Comparison of ENCODE assay signal across 8 cellular contexts in the genomic region with DNA sequence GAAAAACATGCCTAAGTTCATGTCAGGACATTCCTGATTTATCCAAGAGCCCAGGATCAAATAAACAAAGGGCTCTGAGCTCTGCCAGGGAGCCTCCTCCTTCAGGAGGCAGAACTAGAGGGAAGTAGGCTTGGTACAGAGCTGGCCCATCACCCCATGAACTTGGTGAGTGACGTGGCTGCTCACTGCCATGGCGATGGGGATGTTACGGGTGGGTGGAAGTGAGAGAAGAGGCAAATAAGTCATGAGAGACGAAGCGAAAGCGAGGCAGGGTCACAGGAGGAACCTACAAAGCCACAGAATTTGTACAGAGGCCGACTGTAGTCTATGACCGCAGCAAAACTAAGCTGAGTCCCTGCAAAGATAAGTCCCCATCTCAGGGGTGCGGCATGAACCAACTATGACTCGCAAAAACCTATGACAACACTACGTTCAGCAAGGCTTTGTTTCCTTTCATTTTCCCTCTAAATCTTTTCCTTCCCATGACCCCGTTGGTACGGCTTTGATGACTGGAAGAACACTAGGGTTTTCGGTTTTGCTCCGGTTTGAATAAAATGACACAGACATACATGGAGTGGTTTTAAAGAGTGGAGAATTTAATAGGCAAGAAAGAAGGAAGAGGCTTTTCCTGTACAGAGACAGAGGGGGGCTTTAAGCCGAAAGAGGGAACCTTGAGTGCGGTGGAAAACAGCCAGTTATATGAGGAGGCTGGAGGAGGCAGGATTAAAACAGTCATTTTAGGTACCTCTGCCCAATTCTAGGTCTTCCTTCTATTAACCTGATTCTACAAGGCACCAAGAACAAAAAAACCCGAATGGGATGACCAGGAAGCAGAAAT.
DNase-seq lines count a peak whose midpoint lies in the region; ATAC-seq and TF ChIP-seq lines count a peak whose summit lies in the region.

No MANE protein-coding gene starts in this region.

- DNase-seq in CD4-positive, alpha-beta memory T cell, result peak; percentile 82 to 96 (median 89)
- DNase-seq in LHCN-M2 (ENCODE audit: low read depth) (peak; percentile 82), fibroblast of gingiva (ENCODE audit: low read depth) (peak; percentile 95), psoas muscle (peak; percentile 61 to 82), uterus (peak; percentile 50 to 66), WTC11 (ENCODE audit: low spot score) (no peak)
- DNase-seq in activated CD8-positive, alpha-beta memory T cell treated with anti-CD3 and anti-CD28 coated beads, Interleukin-2, amount 50 U/mL, for 1 hour (ENCODE audit: extremely low read depth), result peak; percentile 77

- ATAC-seq in GM21515 (IDR thresholded peaks at IDR 0.05; ENCODE audit: unreplicated experiment) (peak; percentile 67), psoas muscle (no peak), WTC11 (no peak)

- TF ChIP-seq CTCF in psoas muscle (IDR thresholded peaks at IDR 0.05), result no peak
- no peak for TF ChIP-seq CTCF in uterus (IDR thresholded peaks at IDR 0.05)
- TF ChIP-seq CTCF in WTC11 (IDR thresholded peaks at IDR 0.05), result no peak

- intact Hi-C loops in CD4-positive, alpha-beta memory T cell (cut with micrococcal nuclease), result loop anchor here (1.0 to 10.0 kb wide), 4 partner anchors 38 to 419 kb away; a partner anchor contains a TSS
- intact Hi-C loops in psoas muscle (cut with DNase I), result loop anchor here in 1 of 2 donors (2.0 kb wide), 1 partner anchor 139 kb away; no protein-coding TSS in a partner anchor
- intact Hi-C loops in uterus (cut with DNase I; ENCODE audit: low total_unique reads), result loop anchor here (5.0 kb wide), 1 partner anchor 41 kb away; no protein-coding TSS in a partner anchor

- peak overlapping the region; percentile 42 to 43 for H3K4me3 ChIP-seq in CD4-positive, alpha-beta memory T cell (ENCODE audit: low read length in 2 of 2)
- peak overlapping the region; percentile 83 for H3K4me3 ChIP-seq in psoas muscle
- peak overlapping the region; percentile 22 to 25 for H3K4me3 ChIP-seq in uterus

- H3K36me3 ChIP-seq in CD4-positive, alpha-beta memory T cell (ENCODE audit: insufficient read depth, low read length), result no peaks in the 10 kb centered on the region
- H3K36me3 ChIP-seq in psoas muscle (ENCODE audit: insufficient read depth in 1 of 2, low read depth in 1 of 2) (no peaks in the 10 kb centered on the region), uterus (no peaks in the 10 kb centered on the region)

- peaks cover 93% of the 10 kb centered on the region for H3K4me1 ChIP-seq in CD4-positive, alpha-beta memory T cell (ENCODE audit: insufficient read depth, low read length)
- H3K4me1 ChIP-seq in psoas muscle (peaks cover 66% of the 10 kb centered on the region), uterus (peaks cover 16 to 20% of the 10 kb centered on the region in 2 donors)

- H3K36me3 Mint-ChIP-seq in CD4-positive, alpha-beta memory T cell, result peaks cover 8 to 26% of the 10 kb centered on the region in 2 donors
- no peaks in the 10 kb centered on the region for H3K36me3 Mint-ChIP-seq in WTC11

- H3K27me3 Mint-ChIP-seq in CD4-positive, alpha-beta memory T cell, result peaks cover 2 to 4% of the 10 kb centered on the region in 2 donors
- no peaks in the 10 kb centered on the region for H3K27me3 Mint-ChIP-seq in WTC11 (ENCODE audit: low read depth)

- H3K9me3 ChIP-seq in CD4-positive, alpha-beta memory T cell (ENCODE audit: control insufficient read depth in 1 of 2, low read length in 2 of 2), result no peaks in the 10 kb centered on the region
- H3K9me3 ChIP-seq in psoas muscle (no peaks in the 10 kb centered on the region), uterus (no peaks in the 10 kb centered on the region)

- POLR2A ChIA-PET in CD4-positive, alpha-beta memory T cell (lab: Charles Lee; ENCODE audit: partially characterized antibody), result interaction anchor here (1.0 to 17.7 kb wide), 9 partner anchors 8 to 137 kb away, joined by 3 to 374 read pairs (median 5); no protein-coding TSS in a partner anchor
- POLR2A ChIA-PET in WTC11 (lab: Charles Lee), result no interaction called here

- H3K27ac ChIP-seq in CD4-positive, alpha-beta memory T cell (ENCODE audit: low read depth, low read length), result peak overlapping the region; percentile 86
- H3K27ac ChIP-seq in psoas muscle (peak overlapping the region; percentile 100), uterus (peak overlapping the region; percentile 95 to 97)

- CTCF ChIA-PET in CD4-positive, alpha-beta memory T cell (lab: Charles Lee; ENCODE audit: partially characterized antibody), result interaction anchor here (1.0 to 15.6 kb wide), 8 partner anchors 9 to 139 kb away, joined by 3 to 494 read pairs (median 9); no protein-coding TSS in a partner anchor
- CTCF ChIA-PET in WTC11 (lab: Charles Lee), result interaction anchor here (1.3 to 4.1 kb wide), 3 partner anchors 14 to 137 kb away, joined by 3 to 18 read pairs (median 4); no protein-coding TSS in a partner anchor

- H3K4me1 Mint-ChIP-seq in CD4-positive, alpha-beta memory T cell, result peaks cover 69 to 95% (median 84%) of the 10 kb centered on the region in 4 donors
- H3K4me1 Mint-ChIP-seq in WTC11, result peaks cover 22% of the 10 kb centered on the region

- peak in 1 of 2 donors; percentile 12 for TF ChIP-seq POLR2A in uterus (IDR thresholded peaks at IDR 0.05)

- peaks cover 0 to 5% (median under 1%) of the 10 kb centered on the region in 8 donors for H3K9me3 Mint-ChIP-seq in CD4-positive, alpha-beta memory T cell
- H3K9me3 Mint-ChIP-seq in WTC11, result no peaks in the 10 kb centered on the region

- WGBS in psoas muscle, 3 donors, result 48 to 77% (median 54%) methylated on average over 18 of the region's 18 CpGs

- H3K4me3 Mint-ChIP-seq in CD4-positive, alpha-beta memory T cell, result peak overlapping the region; percentile 81 to 98 (median 92)
- no peak overlapping the region for H3K4me3 Mint-ChIP-seq in WTC11

- no peaks in the 10 kb centered on the region for H3K27me3 ChIP-seq in CD4-positive, alpha-beta memory T cell (ENCODE audit: insufficient read depth, low read length)
- H3K27me3 ChIP-seq in psoas muscle (ENCODE audit: insufficient read depth in 3 of 3, low read length in 2 of 3) (no peaks in the 10 kb centered on the region), uterus (no peaks in the 10 kb centered on the region)

- H3K27ac Mint-ChIP-seq in CD4-positive, alpha-beta memory T cell, result peak overlapping the region; percentile 95 to 100 (median 99)
- no peak overlapping the region for H3K27ac Mint-ChIP-seq in WTC11

TF ChIP-seq in WTC11, 78 proteins besides CTCF, POLR2A, EP300 and RAD21:
- TF ChIP-seq GABPB1 (CRISPR knock-in tag; IDR thresholded peaks at IDR 0.05) (no peak), ESRRA (CRISPR knock-in tag; IDR thresholded peaks at IDR 0.05; ENCODE audit: borderline replicate concordance) (no peak), KAT7 (CRISPR knock-in tag; IDR thresholded peaks at IDR 0.05; ENCODE audit: borderline replicate concordance) (no peak), RELA (CRISPR knock-in tag; IDR thresholded peaks at IDR 0.05; ENCODE audit: borderline replicate concordance) (no peak), IRF2 (CRISPR knock-in tag; IDR thresholded peaks at IDR 0.05; ENCODE audit: borderline replicate concordance, low read depth) (no peak)
- TF ChIP-seq, protein P1, sequence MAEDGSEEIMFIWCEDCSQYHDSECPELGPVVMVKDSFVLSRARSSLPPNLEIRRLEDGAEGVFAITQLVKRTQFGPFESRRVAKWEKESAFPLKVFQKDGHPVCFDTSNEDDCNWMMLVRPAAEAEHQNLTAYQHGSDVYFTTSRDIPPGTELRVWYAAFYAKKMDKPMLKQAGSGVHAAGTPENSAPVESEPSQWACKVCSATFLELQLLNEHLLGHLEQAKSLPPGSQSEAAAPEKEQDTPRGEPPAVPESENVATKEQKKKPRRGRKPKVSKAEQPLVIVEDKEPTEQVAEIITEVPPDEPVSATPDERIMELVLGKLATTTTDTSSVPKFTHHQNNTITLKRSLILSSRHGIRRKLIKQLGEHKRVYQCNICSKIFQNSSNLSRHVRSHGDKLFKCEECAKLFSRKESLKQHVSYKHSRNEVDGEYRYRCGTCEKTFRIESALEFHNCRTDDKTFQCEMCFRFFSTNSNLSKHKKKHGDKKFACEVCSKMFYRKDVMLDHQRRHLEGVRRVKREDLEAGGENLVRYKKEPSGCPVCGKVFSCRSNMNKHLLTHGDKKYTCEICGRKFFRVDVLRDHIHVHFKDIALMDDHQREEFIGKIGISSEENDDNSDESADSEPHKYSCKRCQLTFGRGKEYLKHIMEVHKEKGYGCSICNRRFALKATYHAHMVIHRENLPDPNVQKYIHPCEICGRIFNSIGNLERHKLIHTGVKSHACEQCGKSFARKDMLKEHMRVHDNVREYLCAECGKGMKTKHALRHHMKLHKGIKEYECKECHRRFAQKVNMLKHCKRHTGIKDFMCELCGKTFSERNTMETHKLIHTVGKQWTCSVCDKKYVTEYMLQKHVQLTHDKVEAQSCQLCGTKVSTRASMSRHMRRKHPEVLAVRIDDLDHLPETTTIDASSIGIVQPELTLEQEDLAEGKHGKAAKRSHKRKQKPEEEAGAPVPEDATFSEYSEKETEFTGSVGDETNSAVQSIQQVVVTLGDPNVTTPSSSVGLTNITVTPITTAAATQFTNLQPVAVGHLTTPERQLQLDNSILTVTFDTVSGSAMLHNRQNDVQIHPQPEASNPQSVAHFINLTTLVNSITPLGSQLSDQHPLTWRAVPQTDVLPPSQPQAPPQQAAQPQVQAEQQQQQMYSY (CRISPR knock-in tag; IDR thresholded peaks at IDR 0.05), result no peak

Comparison
In these comparisons a context has a peak if more than half of its experiments do, and no peak if none do; other contexts are left out.
1. H3K4me3 ChIP-seq: peak in every context shown above with its lines; median percentile 83 in psoas muscle; 42 in CD4-positive, alpha-beta memory T cell; 24 in uterus.